Comparison of ENCODE assay signal across 8 cellular contexts in the genomic region with DNA sequence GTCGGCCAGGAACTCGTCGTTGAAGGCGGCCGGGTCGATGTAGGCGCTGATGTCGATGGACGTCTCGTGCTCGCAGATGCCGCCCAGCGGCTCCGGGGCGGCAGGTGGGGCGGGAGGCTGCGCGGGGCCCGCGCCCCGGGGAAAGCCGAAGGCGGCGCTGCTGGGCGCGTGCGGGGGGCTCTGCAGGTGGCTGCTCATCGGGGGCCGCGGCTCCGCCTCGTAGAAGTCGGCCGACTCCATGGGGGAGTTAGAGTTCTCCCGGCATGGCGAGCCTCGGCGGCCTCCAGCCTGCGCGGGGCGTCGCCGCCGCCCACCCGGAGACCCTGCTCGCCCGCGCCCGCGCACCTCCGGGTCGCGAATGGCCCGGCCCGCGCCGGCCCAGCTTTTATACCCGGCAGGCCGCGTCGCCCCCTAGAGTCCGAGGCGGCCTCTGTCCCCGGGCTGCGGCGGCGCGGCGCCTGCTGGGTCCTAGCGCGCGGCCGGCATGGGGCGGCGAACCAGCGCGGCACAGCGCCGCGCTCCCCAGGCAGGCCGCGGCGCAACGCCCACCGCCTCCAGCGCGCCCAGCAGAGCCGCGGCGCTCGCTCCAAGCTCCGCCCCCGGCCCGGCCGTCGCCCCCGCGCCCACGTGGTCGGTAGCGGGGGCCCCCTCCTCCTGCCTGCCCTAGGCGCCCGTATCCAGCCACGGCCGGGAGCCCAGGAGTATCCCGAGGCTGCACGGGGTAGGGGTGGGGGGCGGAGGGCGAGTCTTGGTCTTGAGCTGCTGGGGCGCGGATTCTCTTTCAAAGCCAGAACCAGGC. TPM values are rescaled to one million over a fixed set of nuclear protein-coding genes. Genes with fewer than 3 reads are reported as not detected.
DNase-seq lines count a peak whose midpoint lies in the region; ATAC-seq and TF ChIP-seq lines count a peak whose summit lies in the region.

A gene (minus strand): TSS at position 360 of the 799 bp plus-strand sequence. CDS start 120 bp downstream, at position 240.

- H3K9me2 ChIP-seq in HCT116 (ENCODE audit: insufficient read depth) = no peaks in the 10 kb centered on the region

- POLR2A ChIA-PET in HCT116 (lab: Charles Lee) = interaction anchor here (0.7 to 2.5 kb wide), 10 partner anchors 9 to 97 kb away, joined by 3 to 17 read pairs (median 3); a partner anchor contains a TSS

- H3K27me3 ChIP-seq in HCT116 (ENCODE audit: insufficient read depth, low read length) = no peaks in the 10 kb centered on the region
- no peaks in the 10 kb centered on the region for H3K27me3 ChIP-seq in body of pancreas
- H3K27me3 ChIP-seq in iPS-15b (ENCODE audit: control insufficient read depth, insufficient read depth, low read length) = peaks cover 38% of the 10 kb centered on the region
- H3K27me3 ChIP-seq in gastrocnemius medialis = no peaks in the 10 kb centered on the region

- H3K9me3 ChIP-seq in HCT116 (ENCODE audit: control insufficient read depth in 1 of 2, insufficient read depth in 1 of 2, low read depth in 1 of 2, low read length in 2 of 2) (no peaks in the 10 kb centered on the region), body of pancreas (no peaks in the 10 kb centered on the region), iPS-15b (ENCODE audit: control insufficient read depth, insufficient read depth, low read length) (no peaks in the 10 kb centered on the region), gastrocnemius medialis (no peaks in the 10 kb centered on the region)

- 1% methylated on average over 20 to 40 of the region's 111 CpGs for WGBS in body of pancreas, 2 donors

- no peaks in the 10 kb centered on the region for H3K36me3 ChIP-seq in HCT116 (ENCODE audit: control insufficient read depth in 1 of 2, insufficient read depth in 2 of 2, low read length in 2 of 2)
- H3K36me3 ChIP-seq in body of pancreas (replicated peaks in 1 of 2; ENCODE audit: insufficient read depth in 1 of 2, low read depth in 2 of 2) = no peaks in the 10 kb centered on the region
- H3K36me3 ChIP-seq in iPS-15b (ENCODE audit: control insufficient read depth, insufficient read depth, low read length) = no peaks in the 10 kb centered on the region
- no peaks in the 10 kb centered on the region for H3K36me3 ChIP-seq in gastrocnemius medialis

- H3K79me2 ChIP-seq in HCT116 (ENCODE audit: insufficient read depth, low read length) = no peaks in the 10 kb centered on the region

- CTCF ChIA-PET in HCT116 (lab: Charles Lee) = interaction anchor here (1.1 to 1.9 kb wide), 5 partner anchors 9 to 104 kb away, joined by 3 to 12 read pairs (median 4); no protein-coding TSS in a partner anchor

- in situ Hi-C loops in gastrocnemius medialis (cut with MboI; ENCODE audit: low sequenced_read_pairs in 4 of 4) = loop anchor here in 1 of 4 donors (10.0 kb wide), 1 partner anchor 82 kb away; no protein-coding TSS in a partner anchor

- peaks cover 16 to 28% of the 10 kb centered on the region in 2 experiments; a peak in 3 of 4 replicates for H3K4me1 ChIP-seq in HCT116 (ENCODE audit: control insufficient read depth in 1 of 2, insufficient read depth in 2 of 2, low read length in 2 of 2)
- H3K4me1 ChIP-seq in body of pancreas = peaks cover 71% of the 10 kb centered on the region
- H3K4me1 ChIP-seq in iPS-15b (ENCODE audit: control insufficient read depth, insufficient read depth, low read length) = no peaks in the 10 kb centered on the region
- H3K4me1 ChIP-seq in gastrocnemius medialis = peaks cover 28 to 37% of the 10 kb centered on the region in 2 donors

- no peak for TF ChIP-seq RAD21 in HCT116 (IDR thresholded peaks at IDR 0.05; ENCODE audit: low read depth)

- H4K20me1 ChIP-seq in HCT116 (ENCODE audit: insufficient read depth) = no peaks in the 10 kb centered on the region

- ATAC-seq in HCT116 = peak; percentile 93
- peak; percentile 88 for ATAC-seq in body of pancreas
- peak; percentile 61 to 67 for ATAC-seq in gastrocnemius medialis

- H2AFZ ChIP-seq in HCT116 (ENCODE audit: low read depth, low read length, poor library complexity, severe bottlenecking) = no peak within 1 kb of the TSS

- RAD21 ChIA-PET in HCT116 (lab: Charles Lee; ENCODE audit: low non-redundant PET in 1 of 2, low total read pairs in 2 of 2, uncharacterized antibody in 2 of 2, unreplicated experiment in 2 of 2) = no interaction called here

- H3K27ac ChIP-seq in HCT116 (ENCODE audit: low read depth, low read length) = peak within 1 kb of the TSS; percentile 84
- H3K27ac ChIP-seq in body of pancreas = peak within 1 kb of the TSS; percentile 76 to 87 (median 83)
- peak within 1 kb of the TSS; percentile 92 to 99 (median 96) for H3K27ac ChIP-seq in gastrocnemius medialis

- peak in 2 of 3 experiments; percentile 24 to 59; a peak in 3 of 6 replicates for TF ChIP-seq CTCF in HCT116 (IDR thresholded peaks at IDR 0.05 in 2 of 3, conservative IDR thresholded peaks at IDR 0.05 in 1 of 3; ENCODE audit: borderline replicate concordance in 1 of 3, insufficient read depth in 1 of 3, low read depth in 2 of 3, low read length in 2 of 3)
- TF ChIP-seq CTCF in body of pancreas (IDR thresholded peaks at IDR 0.05) = peak in 5 of 7 experiments; percentile 27 to 97 (median 61)
- TF ChIP-seq CTCF in gastrocnemius medialis (IDR thresholded peaks at IDR 0.05 in 4 of 5, conservative IDR thresholded peaks at IDR 0.05 in 1 of 5) = peak in 4 of 5 experiments; percentile 67 to 84 (median 80)

- BruUV-seq in HCT116 (replicated peaks; lab: Mats Ljungman, UMichigan) = no TSS peak

- TF ChIP-seq POLR2A in HCT116 (IDR thresholded peaks at IDR 0.05; ENCODE audit: borderline replicate concordance, extremely low read depth, insufficient read depth, insufficient read length) (peak; percentile 99), body of pancreas (IDR thresholded peaks at IDR 0.05) (peak; percentile 80 to 100 (median 84)), gastrocnemius medialis (IDR thresholded peaks at IDR 0.05) (peak; percentile 99 to 100)

- peak within 1 kb of the TSS; percentile 96 for H3K4me2 ChIP-seq in HCT116 (ENCODE audit: low read length)

- peak within 1 kb of the TSS; percentile 46 for H3K4me3 ChIP-seq in GM08714 (ENCODE audit: low read length)
- H3K4me3 ChIP-seq in HCT116 (replicated peaks in 1 of 2; ENCODE audit: low read depth in 1 of 2, low read length in 2 of 2) = peak within 1 kb of the TSS; percentile 70 to 82
- H3K4me3 ChIP-seq in body of pancreas = peak within 1 kb of the TSS; percentile 41 to 62
- peak within 1 kb of the TSS; percentile 53 for H3K4me3 ChIP-seq in iPS-15b (ENCODE audit: low read depth, low read length)
- H3K4me3 ChIP-seq in gastrocnemius medialis = peak within 1 kb of the TSS; percentile 80 to 93 (median 84)

- intact Hi-C loops in HCT116 (cut with micrococcal nuclease) = loop anchor here (2.0 to 5.0 kb wide), 2 partner anchors 55 to 70 kb away; a partner anchor contains a TSS
- intact Hi-C loops in body of pancreas (cut with DNase I) = no loop called here
- intact Hi-C loops in gastrocnemius medialis (cut with DNase I; ENCODE audit: low total_unique reads) = loop anchor here (1.0 to 10.0 kb wide), 7 partner anchors 60 to 948 kb away; a partner anchor contains a TSS

- H3K9ac ChIP-seq in HCT116 (ENCODE audit: low read length) (peak within 1 kb of the TSS; percentile 93), iPS-15b (ENCODE audit: low read depth, low read length) (peak within 1 kb of the TSS; percentile 54)

- DNase-seq in HCT116 (ENCODE audit: low read depth, low spot score) (peak; percentile 70), NAMALWA (ENCODE audit: low spot score) (peak; percentile 89), T-helper 2 cell (peak; percentile 31 to 66 (median 47)), body of pancreas (peak; percentile 83 to 89 (median 86)), gastrocnemius medialis (peak; percentile 72 to 81), DMS153 (lab: John Stamatoyannopoulos, UW) (no peak)

TF ChIP-seq in HCT116, 20 proteins besides CTCF, POLR2A, EP300 and RAD21 (continues in another document):
- no peak for TF ChIP-seq CEBPB (IDR thresholded peaks at IDR 0.05; ENCODE audit: low read depth)
- TF ChIP-seq SIN3A (IDR thresholded peaks at IDR 0.05; ENCODE audit: low read depth) = no peak
- no peak for TF ChIP-seq ZNF274 (IDR thresholded peaks at IDR 0.05; ENCODE audit: low read depth, low read length)
- TF ChIP-seq, protein P1, sequence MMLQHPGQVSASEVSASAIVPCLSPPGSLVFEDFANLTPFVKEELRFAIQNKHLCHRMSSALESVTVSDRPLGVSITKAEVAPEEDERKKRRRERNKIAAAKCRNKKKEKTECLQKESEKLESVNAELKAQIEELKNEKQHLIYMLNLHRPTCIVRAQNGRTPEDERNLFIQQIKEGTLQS (IDR thresholded peaks at IDR 0.05) = no peak
- TF ChIP-seq FOSL1 (IDR thresholded peaks at IDR 0.05; ENCODE audit: low read depth) = peak; percentile 56; the same call in 1 of the 2 replicates
- TF ChIP-seq, protein P2, sequence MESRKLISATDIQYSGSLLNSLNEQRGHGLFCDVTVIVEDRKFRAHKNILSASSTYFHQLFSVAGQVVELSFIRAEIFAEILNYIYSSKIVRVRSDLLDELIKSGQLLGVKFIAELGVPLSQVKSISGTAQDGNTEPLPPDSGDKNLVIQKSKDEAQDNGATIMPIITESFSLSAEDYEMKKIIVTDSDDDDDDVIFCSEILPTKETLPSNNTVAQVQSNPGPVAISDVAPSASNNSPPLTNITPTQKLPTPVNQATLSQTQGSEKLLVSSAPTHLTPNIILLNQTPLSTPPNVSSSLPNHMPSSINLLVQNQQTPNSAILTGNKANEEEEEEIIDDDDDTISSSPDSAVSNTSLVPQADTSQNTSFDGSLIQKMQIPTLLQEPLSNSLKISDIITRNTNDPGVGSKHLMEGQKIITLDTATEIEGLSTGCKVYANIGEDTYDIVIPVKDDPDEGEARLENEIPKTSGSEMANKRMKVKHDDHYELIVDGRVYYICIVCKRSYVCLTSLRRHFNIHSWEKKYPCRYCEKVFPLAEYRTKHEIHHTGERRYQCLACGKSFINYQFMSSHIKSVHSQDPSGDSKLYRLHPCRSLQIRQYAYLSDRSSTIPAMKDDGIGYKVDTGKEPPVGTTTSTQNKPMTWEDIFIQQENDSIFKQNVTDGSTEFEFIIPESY (IDR thresholded peaks at IDR 0.05; ENCODE audit: extremely low read depth, insufficient replicate concordance, low read length) = peak; percentile 50
- peak; percentile 68 for TF ChIP-seq TCF7L2 (IDR thresholded peaks at IDR 0.05; ENCODE audit: borderline replicate concordance, extremely low read depth, insufficient read depth, insufficient read length)
- no peak; the same call in 1 of the 2 replicates for TF ChIP-seq CBX3 (IDR thresholded peaks at IDR 0.05; ENCODE audit: low read depth)
- peak; percentile 11 for TF ChIP-seq YY1 (IDR thresholded peaks at IDR 0.05; ENCODE audit: extremely low read depth, insufficient replicate concordance, low read depth, low read length)

RNA-seq across cellular contexts. Expression of the gene that starts here (rescaled TPM):
- 7.0 TPM for total RNA-seq in HCT116 (2021; ENCODE audit: unreplicated experiment)
- 3.6 and 4.1 TPM in 2 replicates for polyA plus RNA-seq in HCT116 (2012)
- 10 to 100 TPM; 12.5 to 73.2 TPM for total RNA-seq in body of pancreas
- 10 to 100 TPM; 11.9 to 29.9 (median 25.5) TPM for total RNA-seq in gastrocnemius medialis
